ENCODE assay signal across 8 cellular contexts in the genomic region with DNA sequence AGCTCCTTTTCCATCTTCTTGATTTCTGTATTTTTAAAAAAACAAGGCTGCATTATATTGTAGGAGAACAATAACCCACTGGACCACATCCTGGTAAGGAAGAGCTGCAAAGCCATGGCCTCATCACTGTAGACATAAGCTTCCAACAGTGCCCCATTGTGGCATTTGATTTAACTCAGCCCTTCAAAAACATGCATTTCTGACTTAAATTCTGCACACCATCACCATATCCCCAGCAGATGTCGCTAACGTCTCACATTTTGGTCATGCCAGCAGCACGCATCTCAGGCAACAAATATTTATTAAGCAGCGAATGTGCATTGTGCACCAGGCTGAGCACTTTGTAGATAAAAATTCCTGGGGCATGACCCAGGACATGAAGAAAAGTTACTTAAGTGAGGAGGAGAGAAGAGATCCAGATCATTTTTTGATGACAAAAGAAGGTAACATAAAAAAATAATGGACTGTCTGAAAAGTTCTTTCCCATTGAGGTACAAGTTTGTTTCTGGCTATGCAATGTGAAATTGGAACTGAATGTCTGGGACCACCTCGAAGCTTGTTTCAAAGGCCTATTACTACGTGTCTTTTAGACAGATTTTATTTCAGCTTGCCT.
A peak's percentile ranks its signal among the peaks of the same experiment; 100 is the strongest.
DNase-seq lines count a peak whose midpoint lies in the region; ATAC-seq and TF ChIP-seq lines count a peak whose summit lies in the region.

No MANE protein-coding gene starts in this region.

- POLR2A ChIA-PET in HEK293 (lab: Yijun Ruan, JAX), result no interaction called here

- no peaks in the 10 kb centered on the region for H3K4me1 ChIP-seq in HEK293 (ENCODE audit: control insufficient read depth, insufficient read depth, low read length)
- H3K4me1 ChIP-seq in heart left ventricle, result peaks cover 0 to 25% (median 3%) of the 10 kb centered on the region in 12 donors

- peak; percentile 77 for DNase-seq in ELR (ENCODE audit: low read depth)
- DNase-seq in NCI-H1417 (lab: John Stamatoyannopoulos, UW), result peak; percentile 75 to 94 (median 78)
- DNase-seq in activated naive CD8-positive, alpha-beta T cell treated with anti-CD3 and anti-CD28 coated beads, Interleukin-2, amount 50 U/mL, for 24 hours, result peak; percentile 53
- peak in 4 of 5 donors; percentile 44 to 74 (median 60) for DNase-seq in heart left ventricle
- DNase-seq in putamen (ENCODE audit: low spot score), result peak; percentile 97

- H3K9ac ChIP-seq in SU-DHL-6 (ENCODE audit: low read length), result no peak overlapping the region

- H3K4me1 Mint-ChIP-seq in activated naive CD8-positive, alpha-beta T cell treated with anti-CD3 and anti-CD28 coated beads, Interleukin-2, amount 50 U/mL, for 24 hours, result no peaks in the 10 kb centered on the region

- H3K27ac Mint-ChIP-seq in activated naive CD8-positive, alpha-beta T cell treated with anti-CD3 and anti-CD28 coated beads, Interleukin-2, amount 50 U/mL, for 24 hours, result no peak overlapping the region

- no peaks in the 10 kb centered on the region for H3K27me3 ChIP-seq in SU-DHL-6 (ENCODE audit: low read length)
- peaks cover 0 to 3% (median 0%) of the 10 kb centered on the region in 9 donors for H3K27me3 ChIP-seq in heart left ventricle

- no peaks in the 10 kb centered on the region for H3K27me3 Mint-ChIP-seq in activated naive CD8-positive, alpha-beta T cell treated with anti-CD3 and anti-CD28 coated beads, Interleukin-2, amount 50 U/mL, for 24 hours

- H3K9me3 Mint-ChIP-seq in activated naive CD8-positive, alpha-beta T cell treated with anti-CD3 and anti-CD28 coated beads, Interleukin-2, amount 50 U/mL, for 24 hours, result no peaks in the 10 kb centered on the region

- TF ChIP-seq POLR2A in heart left ventricle (IDR thresholded peaks at IDR 0.05), result peak in 1 of 2 donors; percentile 8

- no peaks in the 10 kb centered on the region for H3K9me2 ChIP-seq in SU-DHL-6 (replicated peaks; ENCODE audit: insufficient read depth, low read length)

- H3K4me2 ChIP-seq in SU-DHL-6 (ENCODE audit: low read depth, low read length, poor library complexity, severe bottlenecking), result no peak overlapping the region

- intact Hi-C loops in heart left ventricle (cut with DNase I), result loop anchor here (1.0 to 10.0 kb wide), 11 partner anchors 107 to 614 kb away; a partner anchor contains a TSS

- 8 to 11% (median 10%) methylated on average over 6 of the region's 6 CpGs for WGBS in heart left ventricle, 4 donors

- H3K36me3 ChIP-seq in HEK293 (ENCODE audit: control insufficient read depth in 2 of 2, insufficient read depth in 1 of 2, low read length in 2 of 2) (no peaks in the 10 kb centered on the region), SU-DHL-6 (ENCODE audit: low read length) (no peaks in the 10 kb centered on the region), heart left ventricle (no peaks in the 10 kb centered on the region)

- ATAC-seq in activated naive CD8-positive, alpha-beta T cell treated with anti-CD3 and anti-CD28 coated beads, Interleukin-2, amount 50 U/mL, for 24 hours, result peak; percentile 61
- peak; percentile 64 to 77 (median 75) for ATAC-seq in heart left ventricle
- ATAC-seq in HG03460 (IDR thresholded peaks at IDR 0.05; ENCODE audit: unreplicated experiment), result no peak

- H4K20me1 ChIP-seq in SU-DHL-6 (ENCODE audit: low read depth, low read length), result no peaks in the 10 kb centered on the region

- H3K4me3 Mint-ChIP-seq in activated naive CD8-positive, alpha-beta T cell treated with anti-CD3 and anti-CD28 coated beads, Interleukin-2, amount 50 U/mL, for 24 hours, result no peak overlapping the region

- H2AFZ ChIP-seq in SU-DHL-6 (ENCODE audit: low read depth, low read length, severe bottlenecking), result no peak overlapping the region

- H3K9me3 ChIP-seq in HEK293 (ENCODE audit: control insufficient read depth, insufficient read depth, low read depth, low read length) (no peaks in the 10 kb centered on the region), SU-DHL-6 (ENCODE audit: insufficient read depth, low read length) (no peaks in the 10 kb centered on the region), heart left ventricle (no peaks in the 10 kb centered on the region)

- CTCF ChIA-PET in HEK293 (lab: Yijun Ruan, JAX), result interaction anchor here (0.6 to 3.4 kb wide), 62 partner anchors 9 to 912 kb away, joined by 3 to 48 read pairs (median 4); a partner anchor contains a TSS

- H3K79me2 ChIP-seq in SU-DHL-6 (ENCODE audit: insufficient read depth, low read length), result no peaks in the 10 kb centered on the region

- H3K27ac ChIP-seq in HEK293 (ENCODE audit: extremely low read depth, low read depth, low read length), result no peak overlapping the region
- H3K27ac ChIP-seq in SU-DHL-6 (ENCODE audit: low read depth, low read length), result no peak overlapping the region
- peak overlapping the region in 1 of 12 donors; percentile 2 for H3K27ac ChIP-seq in heart left ventricle

- H3K4me3 ChIP-seq in HEK293 (ENCODE audit: low read depth, low read length) (no peak overlapping the region), SU-DHL-6 (ENCODE audit: insufficient read depth, low read length, poor library complexity, severe bottlenecking) (no peak overlapping the region), heart left ventricle (no peak overlapping the region)

- H3K36me3 Mint-ChIP-seq in activated naive CD8-positive, alpha-beta T cell treated with anti-CD3 and anti-CD28 coated beads, Interleukin-2, amount 50 U/mL, for 24 hours (ENCODE audit: low read depth), result no peaks in the 10 kb centered on the region

- TF ChIP-seq CTCF in HEK293 (tag by site-specific recombination; IDR thresholded peaks at IDR 0.05), result peak; percentile 82
- TF ChIP-seq CTCF in SU-DHL-6 (IDR thresholded peaks at IDR 0.05; ENCODE audit: insufficient read depth, low read length, poor library complexity, severe bottlenecking), result peak; percentile 75
- peak; percentile 66 to 88 (median 81) for TF ChIP-seq CTCF in heart left ventricle (IDR thresholded peaks at IDR 0.05)

- H3F3A ChIP-seq in SU-DHL-6 (ENCODE audit: insufficient read depth), result no peaks in the 10 kb centered on the region

TF ChIP-seq in HEK293, 187 proteins besides CTCF, POLR2A, EP300 and RAD21 (continues in another document):
- TF ChIP-seq, protein P1, sequence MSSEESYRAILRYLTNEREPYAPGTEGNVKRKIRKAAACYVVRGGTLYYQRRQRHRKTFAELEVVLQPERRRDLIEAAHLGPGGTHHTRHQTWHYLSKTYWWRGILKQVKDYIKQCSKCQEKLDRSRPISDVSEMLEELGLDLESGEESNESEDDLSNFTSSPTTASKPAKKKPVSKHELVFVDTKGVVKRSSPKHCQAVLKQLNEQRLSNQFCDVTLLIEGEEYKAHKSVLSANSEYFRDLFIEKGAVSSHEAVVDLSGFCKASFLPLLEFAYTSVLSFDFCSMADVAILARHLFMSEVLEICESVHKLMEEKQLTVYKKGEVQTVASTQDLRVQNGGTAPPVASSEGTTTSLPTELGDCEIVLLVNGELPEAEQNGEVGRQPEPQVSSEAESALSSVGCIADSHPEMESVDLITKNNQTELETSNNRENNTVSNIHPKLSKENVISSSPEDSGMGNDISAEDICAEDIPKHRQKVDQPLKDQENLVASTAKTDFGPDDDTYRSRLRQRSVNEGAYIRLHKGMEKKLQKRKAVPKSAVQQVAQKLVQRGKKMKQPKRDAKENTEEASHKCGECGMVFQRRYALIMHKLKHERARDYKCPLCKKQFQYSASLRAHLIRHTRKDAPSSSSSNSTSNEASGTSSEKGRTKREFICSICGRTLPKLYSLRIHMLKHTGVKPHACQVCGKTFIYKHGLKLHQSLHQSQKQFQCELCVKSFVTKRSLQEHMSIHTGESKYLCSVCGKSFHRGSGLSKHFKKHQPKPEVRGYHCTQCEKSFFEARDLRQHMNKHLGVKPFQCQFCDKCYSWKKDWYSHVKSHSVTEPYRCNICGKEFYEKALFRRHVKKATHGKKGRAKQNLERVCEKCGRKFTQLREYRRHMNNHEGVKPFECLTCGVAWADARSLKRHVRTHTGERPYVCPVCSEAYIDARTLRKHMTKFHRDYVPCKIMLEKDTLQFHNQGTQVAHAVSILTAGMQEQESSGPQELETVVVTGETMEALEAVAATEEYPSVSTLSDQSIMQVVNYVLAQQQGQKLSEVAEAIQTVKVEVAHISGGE (tag by site-specific recombination; conservative IDR thresholded peaks at IDR 0.05; ENCODE audit: low read depth), result no peak
- TF ChIP-seq, protein P2, sequence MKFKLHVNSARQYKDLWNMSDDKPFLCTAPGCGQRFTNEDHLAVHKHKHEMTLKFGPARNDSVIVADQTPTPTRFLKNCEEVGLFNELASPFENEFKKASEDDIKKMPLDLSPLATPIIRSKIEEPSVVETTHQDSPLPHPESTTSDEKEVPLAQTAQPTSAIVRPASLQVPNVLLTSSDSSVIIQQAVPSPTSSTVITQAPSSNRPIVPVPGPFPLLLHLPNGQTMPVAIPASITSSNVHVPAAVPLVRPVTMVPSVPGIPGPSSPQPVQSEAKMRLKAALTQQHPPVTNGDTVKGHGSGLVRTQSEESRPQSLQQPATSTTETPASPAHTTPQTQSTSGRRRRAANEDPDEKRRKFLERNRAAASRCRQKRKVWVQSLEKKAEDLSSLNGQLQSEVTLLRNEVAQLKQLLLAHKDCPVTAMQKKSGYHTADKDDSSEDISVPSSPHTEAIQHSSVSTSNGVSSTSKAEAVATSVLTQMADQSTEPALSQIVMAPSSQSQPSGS (tag by site-specific recombination; IDR thresholded peaks at IDR 0.05; ENCODE audit: low read depth), result no peak
- TF ChIP-seq REPIN1 (tag by site-specific recombination; IDR thresholded peaks at IDR 0.05; ENCODE audit: low read depth), result no peak
- TF ChIP-seq ZNF600 (tag by site-specific recombination; IDR thresholded peaks at IDR 0.05), result no peak
- TF ChIP-seq ZNF560 (tag by site-specific recombination; IDR thresholded peaks at IDR 0.05; ENCODE audit: borderline replicate concordance), result no peak
- no peak for TF ChIP-seq HOXD13 (CRISPR knock-in tag; IDR thresholded peaks at IDR 0.05; ENCODE audit: borderline replicate concordance)
- TF ChIP-seq ZNF2 (tag by site-specific recombination; IDR thresholded peaks at IDR 0.05), result 0 out of 2 replicates have a peak, but pooled peaks have one; percentile 33
- TF ChIP-seq ZNF654 (tag by site-specific recombination; IDR thresholded peaks at IDR 0.05; ENCODE audit: low read depth), result peak; percentile 95
- no peak for TF ChIP-seq ZSCAN16 (tag by site-specific recombination; IDR thresholded peaks at IDR 0.05)
- TF ChIP-seq ZNF114 (tag by site-specific recombination; IDR thresholded peaks at IDR 0.05), result no peak
